Comparison of ENCODE assay signal across 8 cellular contexts in the genomic region with DNA sequence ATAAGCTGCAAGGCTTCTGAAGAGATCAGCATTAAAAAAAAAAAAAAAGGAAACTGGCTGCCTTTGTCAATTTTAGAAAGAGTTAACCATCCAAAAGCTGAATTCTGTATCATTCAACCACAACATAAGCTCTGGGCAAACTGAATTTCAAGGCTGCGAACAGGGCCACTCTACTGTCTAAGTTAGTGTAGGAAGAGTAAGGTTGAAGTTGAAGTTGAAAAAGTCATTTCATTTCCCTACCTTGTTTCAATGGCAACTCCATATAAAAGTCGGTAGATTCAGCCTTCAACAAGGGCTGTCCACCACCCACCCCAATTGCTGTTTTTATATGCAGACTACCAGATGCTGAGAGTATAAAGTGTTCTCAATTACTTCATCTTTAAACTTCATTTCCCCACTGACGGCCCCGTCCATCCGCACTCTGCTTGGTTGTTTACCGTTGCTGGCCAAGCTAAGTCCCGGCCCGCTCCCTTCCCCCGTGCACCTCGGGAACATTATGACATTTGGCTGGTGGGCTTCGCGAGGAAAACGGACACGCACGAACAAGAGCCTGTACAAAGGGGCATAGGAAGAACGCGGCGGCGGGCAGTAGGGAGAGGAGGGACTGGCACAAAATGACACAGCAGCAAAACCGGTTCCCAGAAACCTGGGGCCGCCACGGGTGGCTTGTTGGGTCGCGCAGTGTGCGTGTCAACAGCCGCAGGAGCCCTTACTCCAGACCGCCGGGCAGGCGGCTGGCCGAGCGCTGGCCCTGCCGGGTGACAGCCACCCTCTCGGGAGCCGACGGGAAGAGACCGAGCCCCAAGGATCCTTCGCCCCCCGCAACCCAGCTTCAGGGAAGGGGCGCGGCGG. TPM values are rescaled to one million over a fixed set of nuclear protein-coding genes. Genes with fewer than 3 reads are reported as not detected.
DNase-seq lines count a peak whose midpoint lies in the region; ATAC-seq and TF ChIP-seq lines count a peak whose summit lies in the region.

No MANE protein-coding gene starts in this region.

- ATAC-seq in HG02970 (IDR thresholded peaks at IDR 0.05; ENCODE audit: low FRiP score, unreplicated experiment): peak; percentile 2
- ATAC-seq in Panc1: peak; percentile 37
- no peak for ATAC-seq in sciatic nerve
- ATAC-seq in HG03139 (IDR thresholded peaks at IDR 0.05; ENCODE audit: unreplicated experiment): no peak

- TSS peak; percentile 11 for BruUV-seq in A673 (replicated peaks; lab: Mats Ljungman, UMichigan)
- TSS peak; percentile 60 for BruUV-seq in Panc1 (replicated peaks; lab: Mats Ljungman, UMichigan)

- H3K27me3 ChIP-seq in A673 (replicated peaks; ENCODE audit: insufficient read depth, low read depth, low read length, poor library complexity): no peaks in the 10 kb centered on the region
- no peaks in the 10 kb centered on the region for H3K27me3 ChIP-seq in Panc1 (ENCODE audit: control insufficient read depth, insufficient read depth, low read length)

- in situ Hi-C loops in GM13976 (cut with MboI; ENCODE audit: low sequenced_read_pairs, unreplicated experiment) (loop anchor here (25.0 kb wide), 1 partner anchor 550 kb away; no protein-coding TSS in a partner anchor), Panc1 (cut with HindIII; ENCODE audit: low pct_unique_long_range_greater_than_20kb, low sequenced_read_pairs) (no loop called here), astrocyte of the cerebellum (cut with HindIII; ENCODE audit: low sequenced_read_pairs) (no loop called here)

- no peaks in the 10 kb centered on the region for H3K36me3 ChIP-seq in A673 (ENCODE audit: insufficient read depth, low read length, poor library complexity, severe bottlenecking)
- H3K36me3 ChIP-seq in Panc1 (ENCODE audit: control insufficient read depth, insufficient read depth, low read length): no peaks in the 10 kb centered on the region; the same call in 1 of the 2 replicates

- DNase-seq in A673 (ENCODE audit: low spot score): peak; percentile 9
- peak; percentile 42 for DNase-seq in GM13976 (ENCODE audit: low spot score)
- no peak for DNase-seq in Panc1 (ENCODE audit: low read depth, low spot score)
- DNase-seq in astrocyte of the cerebellum (ENCODE audit: low read depth): no peak
- DNase-seq in sciatic nerve (ENCODE audit: low spot score): peak; percentile 69

- H3K4me3 ChIP-seq in A673 (ENCODE audit: low read depth, low read length, poor library complexity, severe bottlenecking): peak overlapping the region; percentile 71
- peak overlapping the region; percentile 76 to 80 for H3K4me3 ChIP-seq in Panc1 (ENCODE audit: low read depth in 2 of 2, low read length in 2 of 2)
- H3K4me3 ChIP-seq in astrocyte of the cerebellum (ENCODE audit: low read depth, low read length): peak overlapping the region; percentile 71
- peak overlapping the region; percentile 73 for H3K4me3 ChIP-seq in iPS-11a (ENCODE audit: low read depth, low read length)

- POLR2A ChIA-PET in A673 (lab: Charles Lee; ENCODE audit: low non-redundant PET) (no interaction called here), Panc1 (lab: Charles Lee) (interaction anchor here (0.6 to 0.7 kb wide), 3 partner anchors 26 to 1571 kb away, joined by 3 to 13 read pairs (median 5); a partner anchor contains a TSS)

- H3K9me3 ChIP-seq in A673 (ENCODE audit: low read depth, low read length, poor library complexity, severe bottlenecking): no peaks in the 10 kb centered on the region
- no peaks in the 10 kb centered on the region for H3K9me3 ChIP-seq in Panc1 (ENCODE audit: control insufficient read depth, insufficient read depth, low read depth, low read length)

- CTCF ChIA-PET in A673 (lab: Charles Lee) (interaction anchor here (0.6 to 0.9 kb wide), 4 partner anchors 23 to 549 kb away, joined by 4 to 9 read pairs (median 8); a partner anchor contains a TSS), Panc1 (lab: Charles Lee) (no interaction called here)

- H3K27ac ChIP-seq in A673 (ENCODE audit: low read depth, low read length, poor library complexity, severe bottlenecking): peak overlapping the region; percentile 77
- peak overlapping the region; percentile 53 for H3K27ac ChIP-seq in Panc1 (ENCODE audit: low read length)

- H3K4me1 ChIP-seq in A673 (ENCODE audit: insufficient read depth, low read length, poor library complexity, severe bottlenecking) (no peaks in the 10 kb centered on the region), Panc1 (ENCODE audit: control insufficient read depth, insufficient read depth, low read length) (peaks cover 9% of the 10 kb centered on the region; the same call in 1 of the 2 replicates)

- intact Hi-C loops in A673 (cut with micrococcal nuclease; ENCODE audit: unreplicated experiment): loop anchor here (2.0 kb wide), 1 partner anchor 111 kb away; a partner anchor contains a TSS
- intact Hi-C loops in Panc1 (cut with micrococcal nuclease; ENCODE audit: unreplicated experiment): no loop called here
- intact Hi-C loops in sciatic nerve (cut with DNase I): no loop called here

- TF ChIP-seq CTCF in A673 (conservative IDR thresholded peaks at IDR 0.05; ENCODE audit: low read depth, low read length) (no peak), GM13976 (IDR thresholded peaks at IDR 0.05; ENCODE audit: borderline replicate concordance, control extremely low read depth, extremely low read depth, insufficient read depth, missing control alignments) (no peak), Panc1 (IDR thresholded peaks at IDR 0.05) (no peak), astrocyte of the cerebellum (IDR thresholded peaks at IDR 0.05; ENCODE audit: low read depth, low read length, missing control alignments) (no peak)

RNA-seq across cellular contexts. Expression of a gene that starts 1.4 kb away (rescaled TPM):
- total RNA-seq in A673 (2021) (14.8 and 16.0 TPM in 2 replicates), Panc1 (2021; ENCODE audit: unreplicated experiment) (14.5 TPM), sciatic nerve (12.1 TPM)
- 4.3 TPM for polyA plus RNA-seq in Panc1 (2012; ENCODE audit: insufficient read length)

RNA-seq across cellular contexts. Expression of a gene that starts 23.0 kb away (rescaled TPM):
- total RNA-seq in A673 (2021) (25.5 and 27.2 TPM in 2 replicates), Panc1 (2021; ENCODE audit: unreplicated experiment) (23.7 TPM), sciatic nerve (28.5 TPM)
- polyA plus RNA-seq in Panc1 (2012; ENCODE audit: insufficient read length): 26.8 TPM

Comparison
In these comparisons a context has a peak if more than half of its experiments do, and no peak if none do; other contexts are left out.
1. DNase-seq: peak in A673 (single experiment), GM13976 (single experiment) and sciatic nerve (single experiment); none in Panc1 (single experiment) and astrocyte of the cerebellum (single experiment).
2. ATAC-seq: peak in HG02970 (single experiment) and Panc1 (single experiment); none in sciatic nerve (single experiment) and HG03139 (single experiment).
3. Peak in every context shown above with its lines, with median percentiles within 50 percentile points of each other: H3K4me3 ChIP-seq.